ENCODE assay signal across 36 cellular contexts in the genomic region with DNA sequence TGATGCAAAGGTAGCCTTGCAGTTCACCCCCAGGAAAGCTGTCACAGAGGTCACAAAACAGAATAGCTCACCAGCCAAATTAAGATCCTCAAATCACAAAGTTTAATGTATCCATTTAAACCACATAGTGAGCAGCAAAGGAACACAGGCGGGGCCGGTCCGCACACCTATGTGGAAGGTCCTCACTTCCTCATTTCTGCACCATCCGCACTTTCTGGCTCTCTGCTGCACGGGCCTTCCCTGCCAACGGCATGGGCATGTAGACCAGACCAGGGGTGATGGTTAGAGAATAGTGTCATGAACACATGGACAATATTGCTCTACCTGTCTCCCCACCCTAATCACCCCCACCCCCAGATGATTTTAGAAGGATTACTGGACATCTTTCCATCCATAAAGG. TPM values are rescaled to one million over a fixed set of nuclear protein-coding genes. Genes with fewer than 3 reads are reported as not detected.
"Had no signal": no experiment of that assay in that cellular context is flagged by ENCODE, and none has a peak within 500 bp of the region (broad histone marks: within the 10 kb centered on the region; RNA-seq: fewer than 3 reads in every experiment).

No MANE protein-coding gene starts in this region.

- H3K27me3 ChIP-seq: upper lobe of left lung had no signal

- H3K36me3 Mint-ChIP-seq: activated naive CD8-positive, alpha-beta T cell treated with anti-CD3 and anti-CD28 coated beads for 36 hours; immature natural killer cell; WTC11 had no signal

- ATAC-seq: activated CD4-positive, alpha-beta T cell treated with anti-CD3 and anti-CD28 coated beads for 36 hours; effector memory CD8-positive, alpha-beta T cell; esophagus mucosa; left lobe of liver; lower lobe of right lung; sciatic nerve; WTC11 had no signal

- H3K4me3 ChIP-seq: breast epithelium, dorsolateral prefrontal cortex, hepatocyte, lower lobe of right lung, smooth muscle cell, thoracic aorta, upper lobe of left lung had no signal

- H3K9me3 ChIP-seq: lower lobe of right lung, thoracic aorta, upper lobe of left lung had no signal

- H3K4me1 ChIP-seq: breast epithelium, lower lobe of right lung, upper lobe of left lung had no signal

- H3K4me2 ChIP-seq: hepatocyte, smooth muscle cell had no signal

- H3K79me2 ChIP-seq: hepatocyte had no signal

- H3K4me3 Mint-ChIP-seq: activated CD4-positive, alpha-beta T cell treated with anti-CD3 and anti-CD28 coated beads for 36 hours; activated naive CD8-positive, alpha-beta T cell treated with anti-CD3 and anti-CD28 coated beads for 36 hours; activated T-cell treated with anti-CD3 and anti-CD28 coated beads, Interleukin-2, amount 50 U/mL, for 24 hours; central memory CD8-positive, alpha-beta T cell; effector memory CD8-positive, alpha-beta T cell; immature natural killer cell; naive B cell; neural crest cell; WTC11 had no signal

- H3K9me3 Mint-ChIP-seq: activated naive CD8-positive, alpha-beta T cell treated with anti-CD3 and anti-CD28 coated beads for 36 hours; activated T-cell treated with anti-CD3 and anti-CD28 coated beads, Interleukin-2, amount 50 U/mL, for 24 hours; activated T-helper 2 cell treated with anti-CD3 and anti-CD28 coated beads, Interferon-gamma antibody, Interleukin-2, Interleukin-4, amounts not matched to agents 10 μg/mL and 5 μg/mL and 100 μg/mL, durations not matched to agents 14 hours and 24 hours and 36 hours; central memory CD8-positive, alpha-beta T cell; immature natural killer cell had no signal

- DNase-seq: activated CD4-positive, alpha-beta T cell treated with anti-CD3 and anti-CD28 coated beads for 36 hours; activated CD4-positive, alpha-beta T cell treated with anti-CD3 and anti-CD28 coated beads, Interleukin-2, amount 50 U/mL, for 4 hours; activated CD8-positive, alpha-beta memory T cell treated with anti-CD3 and anti-CD28 coated beads for 24 hours; activated CD8-positive, alpha-beta memory T cell treated with anti-CD3 and anti-CD28 coated beads, Interleukin-2, amount 50 U/mL, for 4 hours; activated naive CD4-positive, alpha-beta T cell treated with Interleukin-2 at 50 U/mL for 16 hours; activated naive CD8-positive, alpha-beta T cell treated with anti-CD3 and anti-CD28 coated beads for 36 hours; activated T-cell treated with anti-CD3 and anti-CD28 coated beads, Interleukin-2, amount 50 U/mL, for 24 hours; amniotic stem cell; dorsolateral prefrontal cortex; effector memory CD8-positive, alpha-beta T cell; glutamatergic neuron; immature natural killer cell; lower lobe of right lung; naive B cell; stimulated activated CD4-positive, alpha-beta T cell treated with anti-CD3 and anti-CD28 coated beads, Interleukin-15, amount 100 ng/mL, for 24 hours; stimulated activated naive CD4-positive, alpha-beta T cell; upper lobe of left lung had no signal

- H2AFZ ChIP-seq: hepatocyte had no signal

- H3K36me3 ChIP-seq: breast epithelium, lower lobe of right lung, thoracic aorta, upper lobe of left lung had no signal

- H3K27ac Mint-ChIP-seq: activated CD4-positive, alpha-beta T cell treated with anti-CD3 and anti-CD28 coated beads for 36 hours; activated naive CD8-positive, alpha-beta T cell treated with anti-CD3 and anti-CD28 coated beads for 36 hours; activated T-cell treated with anti-CD3 and anti-CD28 coated beads, Interleukin-2, amount 50 U/mL, for 24 hours; activated T-helper 2 cell treated with anti-CD3 and anti-CD28 coated beads, Interferon-gamma antibody, Interleukin-2, Interleukin-4, amounts not matched to agents 10 μg/mL and 5 μg/mL and 100 μg/mL, durations not matched to agents 14 hours and 24 hours and 36 hours; effector memory CD8-positive, alpha-beta T cell; immature natural killer cell; naive B cell; WTC11 had no signal

- H3K4me1 Mint-ChIP-seq: activated CD4-positive, alpha-beta T cell treated with anti-CD3 and anti-CD28 coated beads for 36 hours; activated naive CD8-positive, alpha-beta T cell treated with anti-CD3 and anti-CD28 coated beads for 36 hours; central memory CD8-positive, alpha-beta T cell; immature natural killer cell; naive B cell; neural crest cell; WTC11 had no signal

- H3K27ac ChIP-seq: breast epithelium, dorsolateral prefrontal cortex, hepatocyte, lower lobe of right lung, thoracic aorta, upper lobe of left lung had no signal

RNA-seq across cellular contexts. Expression of a gene that starts 12.1 kb away (rescaled TPM):
- total RNA-seq: activated CD4-positive, alpha-beta T cell treated with anti-CD3 and anti-CD28 coated beads for 36 hours; activated naive CD8-positive, alpha-beta T cell treated with anti-CD3 and anti-CD28 coated beads for 36 hours; activated T-helper 2 cell treated with anti-CD3 and anti-CD28 coated beads, Interferon-gamma antibody, Interleukin-2, Interleukin-4, amounts not matched to agents 10 μg/mL and 5 μg/mL and 100 μg/mL, durations not matched to agents 14 hours and 24 hours and 36 hours; breast epithelium; endothelial cell of umbilical vein; esophagus mucosa; frontal cortex; hepatocyte; kidney epithelial cell; left lobe of liver; lower lobe of right lung; mesenteric fat pad; mucosa of gallbladder; neural crest cell; omental fat pad; posterior vena cava; renal cortical epithelial cell; sciatic nerve; smooth muscle cell; thoracic aorta had no signal
